1 cellular context compared by ENCODE assay signal in genomic region chr4:68906238-68907137, GRCh38.
TF ChIP-seq lines count a peak whose summit lies in the region.

No MANE protein-coding gene starts in this region.

TF ChIP-seq in SK-N-SH, 30 proteins besides CTCF, POLR2A, EP300 and RAD21 (continued from another document):
- no peak for TF ChIP-seq MXI1 (IDR thresholded peaks at IDR 0.05; ENCODE audit: low read depth, low read length)
- no peak for TF ChIP-seq TEAD4 (IDR thresholded peaks at IDR 0.05; ENCODE audit: borderline replicate concordance, insufficient read depth)
- TF ChIP-seq, protein P1, sequence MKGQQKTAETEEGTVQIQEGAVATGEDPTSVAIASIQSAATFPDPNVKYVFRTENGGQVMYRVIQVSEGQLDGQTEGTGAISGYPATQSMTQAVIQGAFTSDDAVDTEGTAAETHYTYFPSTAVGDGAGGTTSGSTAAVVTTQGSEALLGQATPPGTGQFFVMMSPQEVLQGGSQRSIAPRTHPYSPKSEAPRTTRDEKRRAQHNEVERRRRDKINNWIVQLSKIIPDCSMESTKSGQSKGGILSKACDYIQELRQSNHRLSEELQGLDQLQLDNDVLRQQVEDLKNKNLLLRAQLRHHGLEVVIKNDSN (IDR thresholded peaks at IDR 0.05; ENCODE audit: borderline replicate concordance, low read depth), result no peak
- no peak for TF ChIP-seq CHD2 (IDR thresholded peaks at IDR 0.05; ENCODE audit: low read length, partially characterized antibody)
- TF ChIP-seq RFX5 (IDR thresholded peaks at IDR 0.05; ENCODE audit: low read length), result no peak
- no peak for TF ChIP-seq FOSL2 (IDR thresholded peaks at IDR 0.05; ENCODE audit: borderline replicate concordance, low read depth)
- no peak for TF ChIP-seq REST (IDR thresholded peaks at IDR 0.05; ENCODE audit: low read depth, low read length)
- no peak for TF ChIP-seq NRF1 (IDR thresholded peaks at IDR 0.05; ENCODE audit: low read depth, low read length)
- no peak for TF ChIP-seq ELF1 (IDR thresholded peaks at IDR 0.05)
- no peak for TF ChIP-seq SMC3 (IDR thresholded peaks at IDR 0.05; ENCODE audit: low read depth, low read length)
- TF ChIP-seq RCOR1 (IDR thresholded peaks at IDR 0.05; ENCODE audit: low read length), result no peak
- TF ChIP-seq NFIC (IDR thresholded peaks at IDR 0.05; ENCODE audit: borderline replicate concordance), result no peak
- TF ChIP-seq FOXM1 (IDR thresholded peaks at IDR 0.05; ENCODE audit: low read depth), result no peak
- no peak for TF ChIP-seq FOXJ3 (CRISPR knock-in tag; IDR thresholded peaks at IDR 0.05)
- no peak for TF ChIP-seq EZH2phosphoT487 (IDR thresholded peaks at IDR 0.05; ENCODE audit: borderline replicate concordance, low read depth)
- no peak for TF ChIP-seq TCF12 (IDR thresholded peaks at IDR 0.05)
TF ChIP-seq in SK-N-SH: peak in this region for 0.
